In genomic region chr2:105881286-105882136, GRCh38 we compare ENCODE assay signal across 1 cellular context.
TF ChIP-seq lines count a peak whose summit lies in the region.

No MANE protein-coding gene starts in this region.

TF ChIP-seq in K562, 482 proteins besides CTCF, POLR2A, EP300 and RAD21 (continued from another document):
- TF ChIP-seq RBM22 (IDR thresholded peaks at IDR 0.05; ENCODE audit: low read depth, low read length, poor library complexity, severe bottlenecking): peak; percentile 41
